8 cellular contexts compared by ENCODE assay signal in the genomic region with DNA sequence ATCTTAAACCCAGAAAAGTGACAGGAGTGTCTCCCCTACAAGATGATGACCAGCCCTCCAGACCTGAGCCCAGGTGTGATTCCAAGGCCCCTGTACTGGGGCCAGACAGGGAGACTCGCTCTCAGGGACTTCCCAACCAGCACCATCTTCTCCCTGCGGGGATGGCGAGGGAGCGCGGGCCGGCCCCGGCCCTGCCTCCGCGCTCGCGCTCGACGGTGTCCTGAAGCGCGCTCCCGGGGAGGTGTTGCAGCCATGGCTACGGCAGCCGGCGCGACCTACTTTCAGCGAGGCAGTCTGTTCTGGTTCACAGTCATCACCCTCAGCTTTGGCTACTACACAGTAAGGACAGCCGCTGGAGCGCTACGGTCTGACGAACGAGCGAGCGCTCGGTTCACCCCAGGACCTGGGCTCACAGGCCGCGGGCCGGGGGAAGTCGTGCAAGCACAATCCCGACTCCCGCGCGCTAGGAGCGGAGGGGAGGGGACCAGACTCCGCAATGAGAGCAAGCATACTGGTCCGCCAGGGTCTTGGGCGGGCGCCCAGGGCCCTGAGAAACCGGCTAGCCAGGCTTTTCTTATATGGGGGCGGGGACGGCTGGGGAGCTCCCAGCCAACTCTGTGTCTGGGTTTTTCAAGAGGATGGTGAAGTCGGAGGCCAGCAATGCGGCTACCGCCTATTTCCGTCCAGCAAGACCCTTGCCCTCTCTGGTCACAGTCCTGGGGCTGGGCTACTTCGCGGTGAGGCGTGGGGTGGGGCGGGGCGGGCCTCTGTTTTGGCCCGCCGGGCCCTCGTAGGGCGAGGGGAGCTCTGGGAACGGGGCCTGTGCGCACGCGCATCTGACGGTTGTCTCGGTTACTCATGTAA. TPM values are rescaled to one million over a fixed set of nuclear protein-coding genes. Genes with fewer than 3 reads are reported as not detected.
DNase-seq lines count a peak whose midpoint lies in the region; ATAC-seq, FAIRE-seq and TF ChIP-seq lines count a peak whose summit lies in the region.

A gene with protein sequence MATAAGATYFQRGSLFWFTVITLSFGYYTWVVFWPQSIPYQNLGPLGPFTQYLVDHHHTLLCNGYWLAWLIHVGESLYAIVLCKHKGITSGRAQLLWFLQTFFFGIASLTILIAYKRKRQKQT (plus strand): TSS at position 218 of the 864 bp plus-strand sequence. CDS start 35 bp downstream, at position 253.

- in situ Hi-C loops in GM18951 (cut with MboI; ENCODE audit: low sequenced_read_pairs, unreplicated experiment) = no loop called here

- H3K4me3 ChIP-seq in AG09309 (ENCODE audit: control insufficient read depth, low read depth, low read length) (peak within 1 kb of the TSS; percentile 79), kidney (ENCODE audit: low read length in 2 of 2) (peak within 1 kb of the TSS; percentile 91 to 99)

- ATAC-seq in HG03175 (IDR thresholded peaks at IDR 0.05; ENCODE audit: unreplicated experiment) = peak; percentile 88

- H3K4me1 ChIP-seq in kidney (ENCODE audit: control insufficient read depth in 1 of 2, insufficient read depth in 1 of 2, low read depth in 1 of 2, low read length in 2 of 2) = peaks cover 0 to 4% of the 10 kb centered on the region in 2 donors

- H3K36me3 ChIP-seq in kidney (ENCODE audit: control insufficient read depth in 1 of 2, insufficient read depth in 2 of 2, low read length in 2 of 2) = no peaks in the 10 kb centered on the region

- TF ChIP-seq CTCF in AG09309 (IDR thresholded peaks at IDR 0.05; ENCODE audit: control insufficient read depth, insufficient read depth, low read depth, low read length, missing control alignments) (no peak), kidney (IDR thresholded peaks at IDR 0.05; ENCODE audit: borderline replicate concordance, extremely low read depth, insufficient read depth) (no peak)

- peak; percentile 58 for TF ChIP-seq POLR2A in GM18951 (IDR thresholded peaks at IDR 0.05; ENCODE audit: extremely low read depth, insufficient read depth, insufficient read length)

- intact Hi-C loops in kidney (cut with DNase I) = no loop called here

- no peaks in the 10 kb centered on the region for H3K9me3 ChIP-seq in kidney (ENCODE audit: control insufficient read depth in 1 of 2, low read length in 2 of 2)

- peak; percentile 39 for DNase-seq in AG09309 (ENCODE audit: low read depth)
- DNase-seq in NCI-H345 (lab: John Stamatoyannopoulos, UW) = peak; percentile 84
- peak; percentile 85 for DNase-seq in activated CD4-positive, CD25-positive, alpha-beta regulatory T cell treated with anti-CD3 and anti-CD28 coated beads, Interleukin-2, amount 50 U/mL, for 72 hours
- DNase-seq in cerebellar cortex (ENCODE audit: low spot score) = peak; percentile 88
- peak; percentile 97 for DNase-seq in kidney
- peak; percentile 74 to 86 for DNase-seq in stimulated activated CD4-positive, alpha-beta T cell treated with anti-CD3 and anti-CD28 coated beads, Interleukin-15, amount 100 ng/mL, for 1 hour (ENCODE audit: low read depth in 1 of 2, low spot score in 1 of 2)

- peak within 1 kb of the TSS; percentile 95 for H3K9ac ChIP-seq in kidney (ENCODE audit: low read length in 2 of 2)

- H3K27ac ChIP-seq in kidney (ENCODE audit: low read depth in 2 of 2, low read length in 2 of 2) = peak within 1 kb of the TSS; percentile 88 to 97

- no peak for FAIRE-seq in kidney (lab: Jason Lieb, UNC)

RNA-seq across cellular contexts. Expression of the gene that starts here (rescaled TPM):
- 21.1 TPM for total RNA-seq in kidney
- 29.5 TPM for polyA plus RNA-seq in kidney (ENCODE audit: insufficient read depth, low read depth, low replicate concordance)

Comparison
In these comparisons a context has a peak if more than half of its experiments do, and no peak if none do; other contexts are left out.
1. Peak in every context shown above with its lines: DNase-seq, ATAC-seq, H3K4me3 ChIP-seq and H3K27ac ChIP-seq.
2. DNase-seq: peak in every context shown above with its lines; median percentile 97 in kidney; 88 in cerebellar cortex; 85 in activated CD4-positive, CD25-positive, alpha-beta regulatory T cell treated with anti-CD3 and anti-CD28 coated beads, Interleukin-2, amount 50 U/mL, for 72 hours; 84 in NCI-H345; 80 in stimulated activated CD4-positive, alpha-beta T cell treated with anti-CD3 and anti-CD28 coated beads, Interleukin-15, amount 100 ng/mL, for 1 hour; 39 in AG09309.